15 cellular contexts compared by ENCODE assay signal in genomic region chr20:40606660-40607059, GRCh38.
DNase-seq lines count a peak whose midpoint lies in the region; TF ChIP-seq lines count a peak whose summit lies in the region.
"Had no signal": no experiment of that assay in that cellular context is flagged by ENCODE, and none has a peak within 500 bp of the region (broad histone marks: within the 10 kb centered on the region; RNA-seq: fewer than 3 reads in every experiment).

No MANE protein-coding gene starts in this region.

- H3K79me1 ChIP-seq in mesendoderm (ENCODE audit: low read length) = no peaks in the 10 kb centered on the region

- no peak overlapping the region for H2BK15ac ChIP-seq in mesendoderm (replicated peaks; ENCODE audit: low read depth)

- no peak overlapping the region for H4K8ac ChIP-seq in mesendoderm (ENCODE audit: low read depth, low read length)

- H3K27me3 ChIP-seq in mesendoderm (ENCODE audit: insufficient read depth, low read length, poor library complexity) (no peaks in the 10 kb centered on the region), uterus (no peaks in the 10 kb centered on the region)
- H3K27me3 ChIP-seq in CD8-positive, alpha-beta memory T cell (ENCODE audit: insufficient read depth, low read length, poor library complexity, severe bottlenecking) = no peaks in the 10 kb centered on the region
- H3K27me3 ChIP-seq: MG63 had no signal

- H3K9me3 ChIP-seq in uterus = no peaks in the 10 kb centered on the region
- no peaks in the 10 kb centered on the region for H3K9me3 ChIP-seq in CD8-positive, alpha-beta memory T cell (ENCODE audit: low read length)
- H3K9me3 ChIP-seq: MG63 had no signal

- H3K4me3 Mint-ChIP-seq in CD8-positive, alpha-beta memory T cell = no peak overlapping the region
- H3K4me3 Mint-ChIP-seq: HFFc6 had no signal

- H3K9ac ChIP-seq in mesendoderm (ENCODE audit: low read length) = no peak overlapping the region

- no peak for TF ChIP-seq CTCF in uterus (IDR thresholded peaks at IDR 0.05)

- no peak overlapping the region for H2AK5ac ChIP-seq in mesendoderm (ENCODE audit: low read length)

- no peak overlapping the region for H3K4me2 ChIP-seq in mesendoderm (ENCODE audit: low read length)

- DNase-seq in G401 (ENCODE audit: low spot score) (peak; percentile 38), M059J (ENCODE audit: low read depth) (peak; percentile 27), ecto neural progenitor cell (ENCODE audit: low spot score) (peak; percentile 31), mesendoderm (peak; percentile 51), uterus (no peak), GM03348 (ENCODE audit: low spot score) (no peak)
- no peak for DNase-seq in CD8-positive, alpha-beta memory T cell
- DNase-seq: AML-193, DMS79 treated with DMSO at 0.1 percent for 48 hours, HFFc6, MG63, NCI-H1092 treated with DMSO at 0.1 percent for 48 hours, NCI-H2081 treated with DMSO at 0.1 percent for 48 hours, NCI-H510A, NCI-H774 had no signal

- no peaks in the 10 kb centered on the region for H3K4me1 Mint-ChIP-seq in CD8-positive, alpha-beta memory T cell

- intact Hi-C loops in uterus (cut with DNase I; ENCODE audit: low total_unique reads) = no loop called here

- H3K36me3 Mint-ChIP-seq in CD8-positive, alpha-beta memory T cell = no peaks in the 10 kb centered on the region

- H3K27ac ChIP-seq in mesendoderm (ENCODE audit: low read depth, low read length) = no peak overlapping the region
- no peak overlapping the region for H3K27ac ChIP-seq in uterus
- H3K27ac ChIP-seq in CD8-positive, alpha-beta memory T cell (ENCODE audit: low read depth, low read length) = no peak overlapping the region

- H3K36me3 ChIP-seq in mesendoderm (ENCODE audit: control insufficient read depth, insufficient read depth, low read length) (no peaks in the 10 kb centered on the region), uterus (no peaks in the 10 kb centered on the region)
- H3K36me3 ChIP-seq in CD8-positive, alpha-beta memory T cell (ENCODE audit: insufficient read depth, low read length) = no peaks in the 10 kb centered on the region
- H3K36me3 ChIP-seq: MG63 had no signal

- no peak overlapping the region for H3K18ac ChIP-seq in mesendoderm (ENCODE audit: low read length)

- H3K4ac ChIP-seq in mesendoderm (ENCODE audit: low read depth, low read length) = no peak overlapping the region

- H3K4me1 ChIP-seq in mesendoderm (ENCODE audit: control insufficient read depth, low read depth, low read length) = peaks cover 4% of the 10 kb centered on the region
- H3K4me1 ChIP-seq in uterus = no peaks in the 10 kb centered on the region
- H3K4me1 ChIP-seq in CD8-positive, alpha-beta memory T cell (ENCODE audit: insufficient read depth, low read length) = no peaks in the 10 kb centered on the region

- no peak overlapping the region for H3K27ac Mint-ChIP-seq in CD8-positive, alpha-beta memory T cell
- H3K27ac Mint-ChIP-seq: HFFc6 had no signal

- POLR2A ChIA-PET in CD8-positive, alpha-beta memory T cell (lab: Charles Lee) = no interaction called here

- H4K5ac ChIP-seq in mesendoderm (ENCODE audit: low read length) = no peak overlapping the region

- CTCF ChIA-PET in CD8-positive, alpha-beta memory T cell (lab: Charles Lee) = no interaction called here

- in situ Hi-C loops in G401 (cut with HindIII; ENCODE audit: low sequenced_read_pairs) = no loop called here

- TF ChIP-seq POLR2A in uterus (IDR thresholded peaks at IDR 0.05) = no peak

- H3K79me2 ChIP-seq in mesendoderm (ENCODE audit: control insufficient read depth, insufficient read depth, low read length) = no peaks in the 10 kb centered on the region

- no CpG with 5 or more reads among the region's 2 CpGs for WGBS in mesendoderm (ENCODE audit: extremely low coverage, insufficient coverage, low lambda C conversion rate)

- no peak overlapping the region for H2BK120ac ChIP-seq in mesendoderm (ENCODE audit: low read depth, low read length)

- peaks cover 4 to 25% of the 10 kb centered on the region in 2 donors for H3K27me3 Mint-ChIP-seq in CD8-positive, alpha-beta memory T cell

- peaks cover 0 to 1% (median 0%) of the 10 kb centered on the region in 5 donors for H3K9me3 Mint-ChIP-seq in CD8-positive, alpha-beta memory T cell

- no peak overlapping the region for H3K56ac ChIP-seq in mesendoderm (ENCODE audit: low read length)

- H2BK5ac ChIP-seq in mesendoderm (ENCODE audit: low read length) = no peak overlapping the region

- H3K4me3 ChIP-seq in mesendoderm (ENCODE audit: low read length) (no peak overlapping the region), uterus (no peak overlapping the region)
- H3K4me3 ChIP-seq in CD8-positive, alpha-beta memory T cell (ENCODE audit: low read length) = no peak overlapping the region
- H3K4me3 ChIP-seq: MG63 had no signal

- H3K23ac ChIP-seq in mesendoderm (ENCODE audit: low read length) = no peak overlapping the region

Comparison
In these comparisons a context has a peak if more than half of its experiments do, and no peak if none do; other contexts are left out.
1. DNase-seq: peak in G401 (single experiment), M059J (single experiment), ecto neural progenitor cell (single experiment) and mesendoderm (single experiment); none in uterus (0 of 2), GM03348 (single experiment) and CD8-positive, alpha-beta memory T cell (0 of 5).